ENCODE assay signal across 1 cellular context in genomic region chr16:1299012-1299867, GRCh38.
TF ChIP-seq lines count a peak whose summit lies in the region.

No MANE protein-coding gene starts in this region.

TF ChIP-seq in K562, 482 proteins besides CTCF, POLR2A, EP300 and RAD21 (continues in another document):
- TF ChIP-seq NR4A1 (CRISPR knock-in tag; IDR thresholded peaks at IDR 0.05): no peak
- no peak for TF ChIP-seq NR4A1 (tag; IDR thresholded peaks at IDR 0.05)
- TF ChIP-seq ADNP (tag; IDR thresholded peaks at IDR 0.05): 0 out of 2 replicates have a peak, but pooled peaks have one; percentile 43
- no peak for TF ChIP-seq ZNF584 (CRISPR knock-in tag; IDR thresholded peaks at IDR 0.05; ENCODE audit: low read depth)
- no peak for TF ChIP-seq CEBPZ (IDR thresholded peaks at IDR 0.05; ENCODE audit: borderline replicate concordance, low read depth, low read length)
- TF ChIP-seq HES1 (IDR thresholded peaks at IDR 0.05; ENCODE audit: low read depth): no peak
- no peak; the same call in 1 of the 2 replicates for TF ChIP-seq C11orf30 (IDR thresholded peaks at IDR 0.05; ENCODE audit: low read depth)
- no peak for TF ChIP-seq GABPB2 (CRISPR knock-in tag; conservative IDR thresholded peaks at IDR 0.05)
- TF ChIP-seq ZNF12 (CRISPR knock-in tag; IDR thresholded peaks at IDR 0.05): peak; percentile 76
- 0 out of 2 replicates have a peak, but pooled peaks have one; percentile 27 for TF ChIP-seq SMAD4 (CRISPR knock-in tag; conservative IDR thresholded peaks at IDR 0.05)
- no peak for TF ChIP-seq ESRRB (CRISPR knock-in tag; IDR thresholded peaks at IDR 0.05; ENCODE audit: borderline replicate concordance)
- peak; percentile 63; the same call in 1 of the 2 replicates for TF ChIP-seq ZNF407 (IDR thresholded peaks at IDR 0.05; ENCODE audit: low read depth)
- 0 out of 2 replicates have a peak, but pooled peaks have one; percentile 18 for TF ChIP-seq ZNF644 (tag; IDR thresholded peaks at IDR 0.05; ENCODE audit: low read depth)
- TF ChIP-seq ZBTB12 (CRISPR knock-in tag; IDR thresholded peaks at IDR 0.05): 0 out of 2 replicates have a peak, but pooled peaks have one; percentile 31
- peak; percentile 16; the same call in 1 of the 2 replicates for TF ChIP-seq MITF (IDR thresholded peaks at IDR 0.05)
- no peak for TF ChIP-seq EZH2 (IDR thresholded peaks at IDR 0.05; ENCODE audit: borderline replicate concordance, low read depth, low read length)
- no peak for TF ChIP-seq ZNF740 (CRISPR knock-in tag; IDR thresholded peaks at IDR 0.05)
- TF ChIP-seq ZNF740 (tag; IDR thresholded peaks at IDR 0.05): peak in 1 of 2 experiments; percentile 50; a peak in 1 of 4 replicates
- TF ChIP-seq ZNF707 (CRISPR knock-in tag; conservative IDR thresholded peaks at IDR 0.05): no peak
- TF ChIP-seq HMGN3 (IDR thresholded peaks at IDR 0.05; ENCODE audit: borderline replicate concordance, extremely low read depth, insufficient read length, low read depth, low read length): peak; percentile 66
- no peak for TF ChIP-seq CHCHD3 (CRISPR knock-in tag; IDR thresholded peaks at IDR 0.05)
- no peak for TF ChIP-seq BRF2 (IDR thresholded peaks at IDR 0.05; ENCODE audit: borderline replicate concordance, insufficient read depth, insufficient read length)
- peak; percentile 82; the same call in 1 of the 2 replicates for TF ChIP-seq ZNF830 (CRISPR knock-in tag; IDR thresholded peaks at IDR 0.05)
- TF ChIP-seq SMARCE1 (IDR thresholded peaks at IDR 0.05): peak; percentile 37; the same call in 1 of the 2 replicates
- no peak for TF ChIP-seq TSHZ1 (CRISPR knock-in tag; IDR thresholded peaks at IDR 0.05)
- TF ChIP-seq U2AF2 (optimal IDR thresholded peaks at IDR 0.05; ENCODE audit: low read depth, low read length): no peak
- TF ChIP-seq ZEB2 (IDR thresholded peaks at IDR 0.05): 0 out of 2 replicates have a peak, but pooled peaks have one; percentile 29
- no peak for TF ChIP-seq KDM5B (IDR thresholded peaks at IDR 0.05; ENCODE audit: insufficient replicate concordance, low read depth, low read length)
- no peak for TF ChIP-seq ZNF217 (CRISPR knock-in tag; IDR thresholded peaks at IDR 0.05)
- no peak for TF ChIP-seq HNRNPUL1 (IDR thresholded peaks at IDR 0.05; ENCODE audit: low read length)
- peak; percentile 48; the same call in 1 of the 2 replicates for TF ChIP-seq LEF1 (IDR thresholded peaks at IDR 0.05)
- TF ChIP-seq ATF1 (CRISPR knock-in tag; IDR thresholded peaks at IDR 0.05): no peak
- peak; percentile 86 for TF ChIP-seq ATF1 (tag; IDR thresholded peaks at IDR 0.05)
- TF ChIP-seq ZNF239 (CRISPR knock-in tag; IDR thresholded peaks at IDR 0.05): no peak
- peak; percentile 27 for TF ChIP-seq POLR2B (IDR thresholded peaks at IDR 0.05; ENCODE audit: low read depth, partially characterized antibody)
- TF ChIP-seq PHF8 (IDR thresholded peaks at IDR 0.05; ENCODE audit: borderline replicate concordance, low read length): peak; percentile 31; the same call in 1 of the 2 replicates
- TF ChIP-seq MAZ (CRISPR knock-in tag; conservative IDR thresholded peaks at IDR 0.05 in 1 of 2, IDR thresholded peaks at IDR 0.05 in 1 of 2): peak; percentile 66 to 73; a peak in 3 of 4 replicates
